Comparison of ENCODE assay signal across 1 cellular context in genomic region chr17:60082946-60083471, GRCh38.
TF ChIP-seq lines count a peak whose summit lies in the region.

No MANE protein-coding gene starts in this region.

TF ChIP-seq in HCT116, 20 proteins besides CTCF, POLR2A, EP300 and RAD21 (continued from another document):
- TF ChIP-seq ATF3 (IDR thresholded peaks at IDR 0.05) (no peak), EZH2phosphoT487 (IDR thresholded peaks at IDR 0.05; ENCODE audit: borderline replicate concordance) (no peak), EGR1 (IDR thresholded peaks at IDR 0.05; ENCODE audit: low read depth) (no peak), POLR2AphosphoS5 (IDR thresholded peaks at IDR 0.05; ENCODE audit: low read depth, low read length) (no peak), ZBTB33 (IDR thresholded peaks at IDR 0.05; ENCODE audit: extremely low read depth, insufficient replicate concordance, low read length) (no peak), SIN3A (IDR thresholded peaks at IDR 0.05; ENCODE audit: low read depth) (no peak), ZFX (IDR thresholded peaks at IDR 0.05) (no peak), MAX (IDR thresholded peaks at IDR 0.05) (no peak)
